In the genomic region with DNA sequence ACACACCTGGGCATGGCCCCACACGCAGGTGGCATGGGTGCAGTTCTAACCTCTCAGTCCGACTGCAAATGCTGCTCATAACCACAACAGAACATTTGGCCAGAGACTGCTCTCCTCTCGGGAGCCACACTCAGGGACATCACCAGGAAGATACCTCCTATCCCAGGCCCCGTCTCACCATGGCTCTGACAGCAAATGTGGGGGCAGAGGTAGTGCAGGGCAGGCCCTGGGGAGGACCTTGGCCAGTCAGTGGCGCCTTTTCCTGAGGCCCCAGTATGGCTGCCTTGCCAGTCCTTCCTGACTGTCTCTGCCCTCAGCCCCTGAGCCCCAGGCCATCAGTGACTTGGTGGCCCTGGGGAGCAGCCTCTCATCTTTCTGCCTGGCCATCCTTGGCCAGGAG, we compare ENCODE assay signal across 23 cellular contexts. TPM values are rescaled to one million over a fixed set of nuclear protein-coding genes. Genes with fewer than 3 reads are reported as not detected.
A peak's percentile ranks its signal among the peaks of the same experiment; 100 is the strongest.
DNase-seq lines count a peak whose midpoint lies in the region; ATAC-seq and TF ChIP-seq lines count a peak whose summit lies in the region.
"Had no signal": no experiment of that assay in that cellular context is flagged by ENCODE, and none has a peak within 500 bp of the region (broad histone marks: within the 10 kb centered on the region; RNA-seq: fewer than 3 reads in every experiment).

No MANE protein-coding gene starts in this region.

- peak overlapping the region; percentile 69 for H2BK120ac ChIP-seq in neuronal stem cell (ENCODE audit: low read depth, low read length)

- H3K27me3 ChIP-seq in neuronal stem cell (ENCODE audit: control insufficient read depth in 3 of 3, insufficient read depth in 3 of 3, low read depth in 1 of 3, low read length in 3 of 3) (peaks cover 0 to 3% (median 0%) of the 10 kb centered on the region in 3 experiments), spleen (replicated peaks in 1 of 7) (peaks cover 0 to 6% (median 0%) of the 10 kb centered on the region in 7 donors)

- H2AK5ac ChIP-seq in neuronal stem cell (ENCODE audit: low read depth, low read length), result peak overlapping the region; percentile 87

- H3K4me1 ChIP-seq in neuronal stem cell (ENCODE audit: control insufficient read depth in 2 of 2, insufficient read depth in 1 of 2, low read depth in 1 of 2, low read length in 2 of 2) (peaks cover 5% of the 10 kb centered on the region in 2 donors), spleen (peaks cover 0 to 8% (median 0%) of the 10 kb centered on the region in 6 donors)
- H3K4me1 ChIP-seq: A549 had no signal

- no peak overlapping the region for H3K4me3 Mint-ChIP-seq in activated T-cell treated with anti-CD3 and anti-CD28 coated beads, Interleukin-2, amount 50 U/mL, for 72 hours
- H3K4me3 Mint-ChIP-seq: CD4-positive, alpha-beta T cell; GM23338; HFFc6 had no signal

- no peak overlapping the region for H3K27ac ChIP-seq in neuronal stem cell (replicated peaks; ENCODE audit: low read length)
- H3K27ac ChIP-seq in spleen, result no peak overlapping the region
- H3K27ac ChIP-seq: 22Rv1, A549, C4-2B had no signal

- intact Hi-C loops in spleen (cut with DNase I; ENCODE audit: low total_unique reads), result loop anchor here (10.0 kb wide), 1 partner anchor 455 kb away; no protein-coding TSS in a partner anchor

- no peaks in the 10 kb centered on the region for H3K27me3 Mint-ChIP-seq in activated T-cell treated with anti-CD3 and anti-CD28 coated beads, Interleukin-2, amount 50 U/mL, for 72 hours (ENCODE audit: low read depth)
- H3K27me3 Mint-ChIP-seq: CD4-positive, alpha-beta T cell had no signal

- peaks cover 4 to 8% of the 10 kb centered on the region in 2 donors for H3K36me3 Mint-ChIP-seq in activated T-cell treated with anti-CD3 and anti-CD28 coated beads, Interleukin-2, amount 50 U/mL, for 72 hours (ENCODE audit: insufficient read depth in 2 of 2)

- H3K18ac ChIP-seq in neuronal stem cell (ENCODE audit: low read length), result peak overlapping the region; percentile 63

- peak overlapping the region; percentile 93 for H2BK5ac ChIP-seq in neuronal stem cell (ENCODE audit: low read length)

- peak overlapping the region; percentile 39 for H3K4ac ChIP-seq in neuronal stem cell (ENCODE audit: low read length)

- H3K23ac ChIP-seq in neuronal stem cell (ENCODE audit: low read depth, low read length, poor library complexity), result peak overlapping the region; percentile 46

- H4K91ac ChIP-seq in neuronal stem cell (ENCODE audit: low read depth, low read length, poor library complexity), result peak overlapping the region; percentile 47

- H2AFZ ChIP-seq in neuronal stem cell (ENCODE audit: low read length), result no peak overlapping the region
- H2AFZ ChIP-seq: GM23338 had no signal

- TF ChIP-seq POLR2A in spleen (IDR thresholded peaks at IDR 0.05), result no peak

- no peak overlapping the region for H2BK12ac ChIP-seq in neuronal stem cell (ENCODE audit: low read length)

- H3K79me1 ChIP-seq in neuronal stem cell (ENCODE audit: low read depth, low read length), result no peaks in the 10 kb centered on the region

- no peak for TF ChIP-seq CTCF in spleen (IDR thresholded peaks at IDR 0.05 in 8 of 11, conservative IDR thresholded peaks at IDR 0.05 in 3 of 11)

- no peak for DNase-seq in activated T-cell treated with anti-CD3 and anti-CD28 coated beads, Interleukin-2, amount 50 U/mL, for 72 hours
- no peak for DNase-seq in activated T-cell treated with anti-CD3 and anti-CD28 coated beads, Interleukin-2, amount 50 U/mL, for 48 hours
- DNase-seq in RPMI8226 (peak; percentile 27), neuronal stem cell (ENCODE audit: low spot score) (no peak), spleen (peak; percentile 31)
- DNase-seq in activated naive CD4-positive, alpha-beta T cell treated with Interleukin-2 at 50 U/mL for 16 hours, result no peak
- DNase-seq: AML-193; Caco-2; CD4-positive, alpha-beta T cell; DMS153; DMS79; GF-D8; H7; HFFc6 had no signal

- peak overlapping the region; percentile 42 for H3K14ac ChIP-seq in neuronal stem cell (ENCODE audit: low read length)

- H3K9ac ChIP-seq in neuronal stem cell (ENCODE audit: low read depth, low read length, poor library complexity), result peak overlapping the region; percentile 47

- H2BK15ac ChIP-seq in neuronal stem cell (ENCODE audit: low read length), result peak overlapping the region; percentile 25

- H3K36me3 ChIP-seq in neuronal stem cell (replicated peaks in 1 of 2; ENCODE audit: control insufficient read depth in 2 of 2, insufficient read depth in 2 of 2, low read length in 2 of 2) (no peaks in the 10 kb centered on the region), spleen (no peaks in the 10 kb centered on the region)

- no peak overlapping the region for H3K4me2 ChIP-seq in neuronal stem cell (ENCODE audit: insufficient read depth, low read length, poor library complexity, severe bottlenecking)
- H3K4me2 ChIP-seq: A549, GM23338 had no signal

- H3K4me3 ChIP-seq in neuronal stem cell (ENCODE audit: low read length in 2 of 2) (peak overlapping the region in 1 of 2 donors; percentile 63), spleen (no peak overlapping the region)
- H3K4me3 ChIP-seq: A549, GM23338 had no signal

- peak overlapping the region; percentile 10 for H3K27ac Mint-ChIP-seq in activated T-cell treated with anti-CD3 and anti-CD28 coated beads, Interleukin-2, amount 50 U/mL, for 72 hours
- H3K27ac Mint-ChIP-seq: CD4-positive, alpha-beta T cell; GM23338; HFFc6 had no signal

- ATAC-seq in activated T-cell treated with anti-CD3 and anti-CD28 coated beads, Interleukin-2, amount 50 U/mL, for 72 hours (replicated peaks in 1 of 2), result no peak
- ATAC-seq in HG03354 (IDR thresholded peaks at IDR 0.05; ENCODE audit: poor library complexity, severe bottlenecking, unreplicated experiment) (no peak), HG02642 (IDR thresholded peaks at IDR 0.05; ENCODE audit: poor library complexity, unreplicated experiment) (no peak)
- ATAC-seq: A549, GM23338, HCT116, HepG2 had no signal

- peak overlapping the region; percentile 90 for H4K8ac ChIP-seq in neuronal stem cell (ENCODE audit: low read depth, low read length)

- no CpG with 5 or more reads among the region's 5 CpGs for WGBS in neuronal stem cell (ENCODE audit: extremely low coverage in 2 of 2, insufficient read length in 2 of 2, insufficient replicate concordance in 1 of 2), 2 donors
- WGBS in spleen, 5 donors, result 76 to 93% (median 90%) methylated on average over 2 to 5 of the region's 5 CpGs

- H3K9me3 ChIP-seq in neuronal stem cell (replicated peaks in 1 of 2; ENCODE audit: control insufficient read depth in 2 of 2, insufficient read depth in 1 of 2, low read depth in 1 of 2, low read length in 2 of 2) (no peaks in the 10 kb centered on the region), spleen (no peaks in the 10 kb centered on the region)
- H3K9me3 ChIP-seq: A549 had no signal

- peaks cover 0 to 7% of the 10 kb centered on the region in 2 donors for H3K9me3 Mint-ChIP-seq in activated T-cell treated with anti-CD3 and anti-CD28 coated beads, Interleukin-2, amount 50 U/mL, for 72 hours

- peaks cover 16% of the 10 kb centered on the region for H3K4me1 Mint-ChIP-seq in activated T-cell treated with anti-CD3 and anti-CD28 coated beads, Interleukin-2, amount 50 U/mL, for 72 hours (ENCODE audit: low read depth)
- H3K4me1 Mint-ChIP-seq: GM23338 had no signal

RNA-seq across cellular contexts. Expression of a gene that starts 2.8 kb away (rescaled TPM):
- total RNA-seq in activated T-cell treated with anti-CD3 and anti-CD28 coated beads, Interleukin-2, amount 50 U/mL, for 72 hours, result not detected
- not detected for polyA plus RNA-seq in neuronal stem cell (2013, experiment 1 of 2)
- not detected for polyA plus RNA-seq in neuronal stem cell (2013, experiment 2 of 2)
- not detected for total RNA-seq in spleen
- not detected for polyA plus RNA-seq in spleen
- total RNA-seq: Caco-2; CD4-positive, alpha-beta T cell; GM23338; H7; HepG2; HFFc6 had no signal
- polyA plus RNA-seq: A549, BJ, GM23338, HepG2 had no signal

RNA-seq across cellular contexts. Expression of a gene that starts 50.6 kb away (rescaled TPM):
- total RNA-seq in activated T-cell treated with anti-CD3 and anti-CD28 coated beads, Interleukin-2, amount 50 U/mL, for 72 hours, result 1 to 10 TPM in 1 of 2 donors, under 1 TPM in 1; 0.91 to 1.5 TPM
- 0.40 TPM for polyA plus RNA-seq in neuronal stem cell (2013, experiment 1 of 2)
- polyA plus RNA-seq in neuronal stem cell (2013, experiment 2 of 2), result 0.39 TPM
- 10 to 100 TPM in 2 of 7 donors, 1 to 10 TPM in 5; 6.7 to 41.6 (median 8.2) TPM for total RNA-seq in spleen
- polyA plus RNA-seq in spleen, result 1 to 10 TPM in 2 of 3 donors, under 1 TPM in 1; 0.80 to 6.9 (median 2.4) TPM
- total RNA-seq: GM23338 had no signal

Comparison
In these comparisons a context has a peak if more than half of its experiments do, and no peak if none do; other contexts are left out.
1. DNase-seq: peak in RPMI8226 (single experiment) and spleen (single experiment); none in activated T-cell treated with anti-CD3 and anti-CD28 coated beads, Interleukin-2, amount 50 U/mL, for 72 hours (0 of 2), activated T-cell treated with anti-CD3 and anti-CD28 coated beads, Interleukin-2, amount 50 U/mL, for 48 hours (0 of 2), neuronal stem cell (single experiment) and activated naive CD4-positive, alpha-beta T cell treated with Interleukin-2 at 50 U/mL for 16 hours (single experiment).